ENCODE assay signal across 39 cellular contexts in the genomic region with DNA sequence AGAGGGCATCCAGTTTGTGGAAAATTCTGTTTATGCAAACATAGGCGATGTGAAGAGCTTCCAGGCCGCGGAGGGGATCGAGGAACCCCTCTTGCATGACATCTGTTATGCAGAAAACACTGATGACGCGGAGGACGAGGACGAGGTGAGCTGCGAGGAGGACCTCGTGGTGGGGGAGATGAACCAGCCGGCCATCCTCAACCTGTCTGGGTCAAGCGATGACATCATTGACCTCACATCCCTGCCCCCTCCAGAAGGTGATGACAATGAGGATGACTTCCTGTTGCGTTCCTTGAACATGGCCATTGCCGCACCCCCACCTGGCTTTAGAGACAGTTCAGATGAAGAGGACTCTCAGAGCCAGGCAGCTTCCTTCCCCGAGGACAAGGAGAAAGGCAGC.
"Had no signal": no experiment of that assay in that cellular context is flagged by ENCODE, and none has a peak within 500 bp of the region (broad histone marks: within the 10 kb centered on the region; RNA-seq: fewer than 3 reads in every experiment).

No MANE protein-coding gene starts in this region.

- H3K4me1 Mint-ChIP-seq: activated naive CD4-positive, alpha-beta T cell treated with anti-CD3 and anti-CD28 coated beads, Interleukin-2, amount 10 ng/mL, durations not matched to agents 7 days and 5 days; activated naive CD4-positive, alpha-beta T cell treated with anti-CD3 and anti-CD28 coated beads, Interleukin-2, amount 50 U/mL, for 24 hours; activated naive CD8-positive, alpha-beta T cell treated with anti-CD3 and anti-CD28 coated beads for 36 hours; activated naive CD8-positive, alpha-beta T cell treated with anti-CD3 and anti-CD28 coated beads, Interleukin-2, amount 10 ng/mL, durations not matched to agents 7 days and 5 days; activated naive CD8-positive, alpha-beta T cell treated with anti-CD3 and anti-CD28 coated beads, Interleukin-2, amount 50 U/mL, for 24 hours; activated T-helper 17 cell treated with anti-CD3 and anti-CD28 coated beads, Interleukin-2, amount 50 U/mL, for 72 hours; brain; central memory CD8-positive, alpha-beta T cell had no signal

- FAIRE-seq: astrocyte had no signal

- ATAC-seq: activated naive CD4-positive, alpha-beta T cell treated with anti-CD3 and anti-CD28 coated beads, Interleukin-2, amount 50 U/mL, for 72 hours; activated naive CD8-positive, alpha-beta T cell treated with anti-CD3 and anti-CD28 coated beads, Interleukin-2, amount 50 U/mL, for 24 hours; activated T-cell treated with anti-CD3 and anti-CD28 coated beads, Interleukin-2, amount 50 U/mL, for 4 hours; activated T-cell treated with anti-CD3 and anti-CD28 coated beads, Interleukin-2, amount 50 U/mL, for 72 hours; activated T-helper 17 cell treated with anti-CD3 and anti-CD28 coated beads, Interleukin-2, amount 50 U/mL, for 72 hours; body of pancreas had no signal

- H3K4me1 ChIP-seq: adrenal gland, ascending aorta, body of pancreas, breast epithelium had no signal

- H3K27me3 ChIP-seq: ascending aorta, body of pancreas, brain microvascular endothelial cell, cardiac muscle cell had no signal

- H3K4me3 Mint-ChIP-seq: activated naive CD4-positive, alpha-beta T cell treated with anti-CD3 and anti-CD28 coated beads for 36 hours; activated naive CD4-positive, alpha-beta T cell treated with anti-CD3 and anti-CD28 coated beads, Interleukin-2, amount 10 ng/mL, durations not matched to agents 7 days and 5 days; activated naive CD4-positive, alpha-beta T cell treated with anti-CD3 and anti-CD28 coated beads, Interleukin-2, amount 50 U/mL, for 24 hours; activated naive CD8-positive, alpha-beta T cell; activated naive CD8-positive, alpha-beta T cell treated with anti-CD3 and anti-CD28 coated beads for 36 hours; activated naive CD8-positive, alpha-beta T cell treated with anti-CD3 and anti-CD28 coated beads, Interleukin-2, amount 10 ng/mL, durations not matched to agents 7 days and 5 days; activated naive CD8-positive, alpha-beta T cell treated with anti-CD3 and anti-CD28 coated beads, Interleukin-2, amount 50 U/mL, for 24 hours; activated T-cell treated with anti-CD3 and anti-CD28 coated beads, Interleukin-2, amount 50 U/mL, for 24 hours; activated T-cell treated with anti-CD3 and anti-CD28 coated beads, Interleukin-2, amount 50 U/mL, for 4 hours; activated T-cell treated with anti-CD3 and anti-CD28 coated beads, Interleukin-2, amount 50 U/mL, for 72 hours; activated T-helper 1 cell treated with anti-CD3 and anti-CD28 coated beads, Interleukin-12 subunit alpha, Interleukin-12 subunit beta, Interleukin-2, Interleukin-4 antibody, amounts not matched to agents 30 ng/mL and 10 ng/mL and 1 ng/mL, durations not matched to agents 14 hours and 24 hours and 36 hours; activated T-helper 17 cell treated with anti-CD3 and anti-CD28 coated beads, Interleukin-2, amount 50 U/mL, for 72 hours; brain; central memory CD8-positive, alpha-beta T cell had no signal

- H3K27me3 Mint-ChIP-seq: activated naive CD4-positive, alpha-beta T cell treated with anti-CD3 and anti-CD28 coated beads, Interleukin-2, amount 50 U/mL, for 24 hours; activated naive CD8-positive, alpha-beta T cell; activated naive CD8-positive, alpha-beta T cell treated with anti-CD3 and anti-CD28 coated beads for 36 hours; activated naive CD8-positive, alpha-beta T cell treated with anti-CD3 and anti-CD28 coated beads, Interleukin-2, amount 10 ng/mL, durations not matched to agents 7 days and 5 days; activated naive CD8-positive, alpha-beta T cell treated with anti-CD3 and anti-CD28 coated beads, Interleukin-2, amount 50 U/mL, for 24 hours had no signal

- H3K36me3 ChIP-seq: adrenal gland, ascending aorta, brain microvascular endothelial cell, breast epithelium, cardiac muscle cell had no signal

- H3K4me3 ChIP-seq: adrenal gland, ascending aorta, body of pancreas, breast epithelium, cardiac muscle cell had no signal

- H3K9me3 Mint-ChIP-seq: activated naive CD4-positive, alpha-beta T cell treated with anti-CD3 and anti-CD28 coated beads for 36 hours; activated naive CD4-positive, alpha-beta T cell treated with anti-CD3 and anti-CD28 coated beads, Interleukin-2, amount 10 ng/mL, durations not matched to agents 7 days and 5 days; activated naive CD4-positive, alpha-beta T cell treated with anti-CD3 and anti-CD28 coated beads, Interleukin-2, amount 50 U/mL, for 24 hours; activated naive CD4-positive, alpha-beta T cell treated with anti-CD3 and anti-CD28 coated beads, Interleukin-2, amount 50 U/mL, for 72 hours; activated naive CD8-positive, alpha-beta T cell treated with anti-CD3 and anti-CD28 coated beads for 36 hours; activated naive CD8-positive, alpha-beta T cell treated with anti-CD3 and anti-CD28 coated beads, Interleukin-2, amount 10 ng/mL, durations not matched to agents 7 days and 5 days; activated naive CD8-positive, alpha-beta T cell treated with anti-CD3 and anti-CD28 coated beads, Interleukin-2, amount 50 U/mL, for 24 hours; activated T-cell treated with anti-CD3 and anti-CD28 coated beads, Interleukin-2, amount 50 U/mL, for 24 hours; activated T-cell treated with anti-CD3 and anti-CD28 coated beads, Interleukin-2, amount 50 U/mL, for 4 hours; activated T-cell treated with anti-CD3 and anti-CD28 coated beads, Interleukin-2, amount 50 U/mL, for 72 hours; activated T-helper 1 cell treated with anti-CD3 and anti-CD28 coated beads, Interleukin-12 subunit alpha, Interleukin-12 subunit beta, Interleukin-2, Interleukin-4 antibody, amounts not matched to agents 30 ng/mL and 10 ng/mL and 1 ng/mL, durations not matched to agents 14 hours and 24 hours and 36 hours; activated T-helper 17 cell treated with anti-CD3 and anti-CD28 coated beads, Interleukin-2, amount 50 U/mL, for 72 hours; activated T-helper 2 cell treated with anti-CD3 and anti-CD28 coated beads, Interferon-gamma antibody, Interleukin-2, Interleukin-4, amounts not matched to agents 10 μg/mL and 5 μg/mL and 100 μg/mL, durations not matched to agents 14 hours and 24 hours and 36 hours; central memory CD8-positive, alpha-beta T cell had no signal

- H3K9me3 ChIP-seq: adrenal gland, ascending aorta, body of pancreas, breast epithelium had no signal

- H3K27ac ChIP-seq: adrenal gland, ascending aorta, body of pancreas, brain microvascular endothelial cell, breast epithelium, cardiac muscle cell had no signal

- H3K36me3 Mint-ChIP-seq: activated naive CD4-positive, alpha-beta T cell treated with anti-CD3 and anti-CD28 coated beads, Interleukin-2, amount 10 ng/mL, durations not matched to agents 7 days and 5 days; activated naive CD4-positive, alpha-beta T cell treated with anti-CD3 and anti-CD28 coated beads, Interleukin-2, amount 50 U/mL, for 24 hours; activated naive CD4-positive, alpha-beta T cell treated with anti-CD3 and anti-CD28 coated beads, Interleukin-2, amount 50 U/mL, for 72 hours; activated naive CD8-positive, alpha-beta T cell; activated naive CD8-positive, alpha-beta T cell treated with anti-CD3 and anti-CD28 coated beads for 36 hours; activated naive CD8-positive, alpha-beta T cell treated with anti-CD3 and anti-CD28 coated beads, Interleukin-2, amount 10 ng/mL, durations not matched to agents 7 days and 5 days; brain had no signal

- DNase-seq: activated effector memory CD4-positive, alpha-beta T cell treated with anti-CD3 and anti-CD28 coated beads, Interleukin-2, amount 50 U/mL, for 16 hours; activated effector memory CD4-positive, alpha-beta T cell treated with Interleukin-2 at 50 U/mL for 16 hours; activated gamma-delta T cell; activated gamma-delta T cell treated with Interleukin-2 at 50 U/mL for 16 hours; activated naive CD4-positive, alpha-beta T cell; activated naive CD4-positive, alpha-beta T cell treated with anti-CD3 and anti-CD28 coated beads for 36 hours; activated naive CD4-positive, alpha-beta T cell treated with anti-CD3 and anti-CD28 coated beads, Interleukin-2, amount 10 ng/mL, durations not matched to agents 7 days and 5 days; activated naive CD4-positive, alpha-beta T cell treated with anti-CD3 and anti-CD28 coated beads, Interleukin-2, amount 50 U/mL, for 16 hours; activated naive CD4-positive, alpha-beta T cell treated with Interleukin-2 at 50 U/mL for 16 hours; activated naive CD8-positive, alpha-beta T cell treated with anti-CD3 and anti-CD28 coated beads for 36 hours; activated naive CD8-positive, alpha-beta T cell treated with anti-CD3 and anti-CD28 coated beads, Interleukin-2, amount 10 ng/mL, durations not matched to agents 7 days and 5 days; activated naive CD8-positive, alpha-beta T cell treated with anti-CD3 and anti-CD28 coated beads, Interleukin-2, amount 50 U/mL, for 24 hours; activated T-cell treated with anti-CD3 and anti-CD28 coated beads, Interleukin-2, amount 50 U/mL, for 1 hour; activated T-cell treated with anti-CD3 and anti-CD28 coated beads, Interleukin-2, amount 50 U/mL, for 24 hours; activated T-cell treated with anti-CD3 and anti-CD28 coated beads, Interleukin-2, amount 50 U/mL, for 4 hours; activated T-cell treated with anti-CD3 and anti-CD28 coated beads, Interleukin-2, amount 50 U/mL, for 48 hours; activated T-cell treated with anti-CD3 and anti-CD28 coated beads, Interleukin-2, amount 50 U/mL, for 72 hours; adrenal gland; amniotic stem cell; amygdala; anterior cingulate cortex; aorta; body of pancreas; brain microvascular endothelial cell; caudate nucleus; central memory CD4-positive, alpha-beta T cell; cerebellar nuclear complex had no signal

- H3K27ac Mint-ChIP-seq: activated naive CD4-positive, alpha-beta T cell treated with anti-CD3 and anti-CD28 coated beads for 36 hours; activated naive CD4-positive, alpha-beta T cell treated with anti-CD3 and anti-CD28 coated beads, Interleukin-2, amount 10 ng/mL, durations not matched to agents 7 days and 5 days; activated naive CD4-positive, alpha-beta T cell treated with anti-CD3 and anti-CD28 coated beads, Interleukin-2, amount 50 U/mL, for 24 hours; activated naive CD4-positive, alpha-beta T cell treated with anti-CD3 and anti-CD28 coated beads, Interleukin-2, amount 50 U/mL, for 72 hours; activated naive CD8-positive, alpha-beta T cell; activated naive CD8-positive, alpha-beta T cell treated with anti-CD3 and anti-CD28 coated beads for 36 hours; activated naive CD8-positive, alpha-beta T cell treated with anti-CD3 and anti-CD28 coated beads, Interleukin-2, amount 10 ng/mL, durations not matched to agents 7 days and 5 days; activated naive CD8-positive, alpha-beta T cell treated with anti-CD3 and anti-CD28 coated beads, Interleukin-2, amount 50 U/mL, for 24 hours; activated T-cell treated with anti-CD3 and anti-CD28 coated beads, Interleukin-2, amount 50 U/mL, for 24 hours; activated T-cell treated with anti-CD3 and anti-CD28 coated beads, Interleukin-2, amount 50 U/mL, for 72 hours; activated T-helper 1 cell treated with anti-CD3 and anti-CD28 coated beads, Interleukin-12 subunit alpha, Interleukin-12 subunit beta, Interleukin-2, Interleukin-4 antibody, amounts not matched to agents 30 ng/mL and 10 ng/mL and 1 ng/mL, durations not matched to agents 14 hours and 24 hours and 36 hours; activated T-helper 17 cell treated with anti-CD3 and anti-CD28 coated beads, Interleukin-2, amount 50 U/mL, for 72 hours; activated T-helper 2 cell treated with anti-CD3 and anti-CD28 coated beads, Interferon-gamma antibody, Interleukin-2, Interleukin-4, amounts not matched to agents 10 μg/mL and 5 μg/mL and 100 μg/mL, durations not matched to agents 14 hours and 24 hours and 36 hours; brain had no signal
